5 cellular contexts compared by ENCODE assay signal in genomic region chrX:71559773-71560172, GRCh38. TPM values are rescaled to one million over a fixed set of nuclear protein-coding genes. Genes with fewer than 3 reads are reported as not detected.
"Had no signal": no experiment of that assay in that cellular context is flagged by ENCODE, and none has a peak within 500 bp of the region (broad histone marks: within the 10 kb centered on the region; RNA-seq: fewer than 3 reads in every experiment).

No MANE protein-coding gene starts in this region.

RNA-seq across cellular contexts. Expression of gene CXCR3, which starts 58.5 kb away (rescaled TPM):
- total RNA-seq: M059J, PC-9, RPMI7951, SJCRH30, SK-MEL-5 had no signal
